Comparison of ENCODE assay signal across 2 cellular contexts in the genomic region with DNA sequence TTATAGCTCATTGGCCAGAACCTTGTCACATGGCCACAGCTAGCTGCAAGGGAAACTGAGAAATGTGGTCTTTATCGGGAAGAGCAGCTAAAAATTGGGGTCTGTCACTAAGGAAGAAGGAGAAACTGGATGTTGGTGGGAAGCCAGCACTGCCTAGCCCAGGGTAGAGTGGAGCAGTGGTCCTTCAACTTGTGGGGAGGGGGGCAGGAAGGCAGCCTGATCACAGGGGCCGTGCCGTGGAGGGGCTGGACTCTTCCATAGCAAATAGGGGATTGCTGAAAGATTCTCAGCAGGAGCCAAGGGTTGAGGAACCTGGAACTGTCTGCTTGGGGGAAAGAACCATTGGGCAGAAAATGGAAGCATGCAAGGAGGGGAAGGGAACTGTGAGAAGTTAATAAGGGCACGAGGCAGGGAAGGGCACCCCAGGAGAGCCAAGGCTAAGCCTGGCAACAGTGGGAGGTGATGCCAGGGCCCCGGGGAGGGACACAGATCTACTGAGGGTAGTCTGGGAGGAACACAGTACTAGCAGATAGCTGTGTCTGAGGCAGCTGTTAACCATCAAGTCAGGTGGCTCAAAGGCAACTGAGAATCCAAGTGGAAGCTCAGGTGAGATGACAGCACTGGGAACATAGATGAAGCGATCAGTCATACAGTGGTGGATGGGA.
A peak's percentile ranks its signal among the peaks of the same experiment; 100 is the strongest.
TF ChIP-seq lines count a peak whose summit lies in the region.

No MANE protein-coding gene starts in this region.

TF ChIP-seq in K562, 482 proteins besides CTCF, POLR2A, EP300 and RAD21:
- TF ChIP-seq, protein P1, sequence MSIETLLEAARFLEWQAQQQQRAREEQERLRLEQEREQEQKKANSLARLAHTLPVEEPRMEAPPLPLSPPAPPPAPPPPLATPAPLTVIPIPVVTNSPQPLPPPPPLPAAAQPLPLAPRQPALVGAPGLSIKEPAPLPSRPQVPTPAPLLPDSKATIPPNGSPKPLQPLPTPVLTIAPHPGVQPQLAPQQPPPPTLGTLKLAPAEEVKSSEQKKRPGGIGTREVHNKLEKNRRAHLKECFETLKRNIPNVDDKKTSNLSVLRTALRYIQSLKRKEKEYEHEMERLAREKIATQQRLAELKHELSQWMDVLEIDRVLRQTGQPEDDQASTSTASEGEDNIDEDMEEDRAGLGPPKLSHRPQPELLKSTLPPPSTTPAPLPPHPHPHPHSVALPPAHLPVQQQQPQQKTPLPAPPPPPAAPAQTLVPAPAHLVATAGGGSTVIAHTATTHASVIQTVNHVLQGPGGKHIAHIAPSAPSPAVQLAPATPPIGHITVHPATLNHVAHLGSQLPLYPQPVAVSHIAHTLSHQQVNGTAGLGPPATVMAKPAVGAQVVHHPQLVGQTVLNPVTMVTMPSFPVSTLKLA (conservative IDR thresholded peaks at IDR 0.05) = no peak
- TF ChIP-seq, protein P2, sequence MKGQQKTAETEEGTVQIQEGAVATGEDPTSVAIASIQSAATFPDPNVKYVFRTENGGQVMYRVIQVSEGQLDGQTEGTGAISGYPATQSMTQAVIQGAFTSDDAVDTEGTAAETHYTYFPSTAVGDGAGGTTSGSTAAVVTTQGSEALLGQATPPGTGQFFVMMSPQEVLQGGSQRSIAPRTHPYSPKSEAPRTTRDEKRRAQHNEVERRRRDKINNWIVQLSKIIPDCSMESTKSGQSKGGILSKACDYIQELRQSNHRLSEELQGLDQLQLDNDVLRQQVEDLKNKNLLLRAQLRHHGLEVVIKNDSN (CRISPR knock-in tag; IDR thresholded peaks at IDR 0.05) = peak; percentile 33; the same call in 1 of the 2 replicates
TF ChIP-seq in K562: peak in this region for 1.

TF ChIP-seq in H1, 55 proteins besides CTCF, POLR2A, EP300 and RAD21:
- TF ChIP-seq POLR2AphosphoS5 (IDR thresholded peaks at IDR 0.05; ENCODE audit: low read depth, low read length) (no peak), ZNF274 (IDR thresholded peaks at IDR 0.05; ENCODE audit: borderline replicate concordance, extremely low read depth, low read length) (no peak), EZH2 (IDR thresholded peaks at IDR 0.05; ENCODE audit: low read depth, low read length, severe bottlenecking) (no peak), JUND (IDR thresholded peaks at IDR 0.05; ENCODE audit: low read length) (no peak), SRF (IDR thresholded peaks at IDR 0.05; ENCODE audit: low read depth, low read length) (no peak), SP4 (IDR thresholded peaks at IDR 0.05; ENCODE audit: low read length) (no peak), SIN3A (conservative IDR thresholded peaks at IDR 0.05 in 1 of 2, IDR thresholded peaks at IDR 0.05 in 1 of 2; ENCODE audit: low read depth in 1 of 2, low read length in 2 of 2) (no peak), ASH2L (IDR thresholded peaks at IDR 0.05; ENCODE audit: low read length) (no peak), USF2 (IDR thresholded peaks at IDR 0.05; ENCODE audit: low read length) (no peak)
